ENCODE assay signal across 11 cellular contexts in genomic region chr15:78069630-78070029, GRCh38. TPM values are rescaled to one million over a fixed set of nuclear protein-coding genes. Genes with fewer than 3 reads are reported as not detected.
DNase-seq lines count a peak whose midpoint lies in the region; TF ChIP-seq lines count a peak whose summit lies in the region.
"Had no signal": no experiment of that assay in that cellular context is flagged by ENCODE, and none has a peak within 500 bp of the region (broad histone marks: within the 10 kb centered on the region; RNA-seq: fewer than 3 reads in every experiment).

No MANE protein-coding gene starts in this region.

- no peak overlapping the region for H2AK5ac ChIP-seq in H9 (ENCODE audit: insufficient read length, low read length)

- no peak overlapping the region for H3K18ac ChIP-seq in H9 (ENCODE audit: insufficient read length, low read depth, low read length)

- peaks cover 0 to 1% of the 10 kb centered on the region in 2 donors for H3K27me3 Mint-ChIP-seq in CD8-positive, alpha-beta memory T cell
- H3K27me3 Mint-ChIP-seq in H9 (ENCODE audit: low read depth): no peaks in the 10 kb centered on the region

- no peak overlapping the region for H3K4ac ChIP-seq in H9 (ENCODE audit: low read depth, low read length)

- no peak overlapping the region for H2BK5ac ChIP-seq in H9 (ENCODE audit: insufficient read length, low read length)

- H4K5ac ChIP-seq in H9 (ENCODE audit: insufficient read length, low read depth, low read length): no peak overlapping the region

- H3K23me2 ChIP-seq in H9 (ENCODE audit: insufficient read length, low read depth, low read length, poor library complexity, severe bottlenecking): no peaks in the 10 kb centered on the region

- no peak overlapping the region for H4K91ac ChIP-seq in H9 (ENCODE audit: insufficient read length, low read depth, low read length)

- H3K4me3 Mint-ChIP-seq in CD8-positive, alpha-beta memory T cell: peak overlapping the region in 4 of 7 donors; percentile 66 to 86 (median 84)
- no peak overlapping the region for H3K4me3 Mint-ChIP-seq in H9

- WGBS in sigmoid colon, 2 donors: 63 to 76% methylated on average over 1 of the region's 1 CpG
- whole genome bisulfite sequencing in H9 (ENCODE audit: extremely low coverage, insufficient read length, low lambda C conversion rate): no CpG with 5 or more reads among the region's 1 CpG

- no peaks in the 10 kb centered on the region for H3K9me3 ChIP-seq in CD8-positive, alpha-beta memory T cell (ENCODE audit: low read length)
- no peaks in the 10 kb centered on the region for H3K9me3 ChIP-seq in sigmoid colon
- no peaks in the 10 kb centered on the region for H3K9me3 ChIP-seq in H9 (ENCODE audit: control insufficient read depth, low read depth, low read length)

- intact Hi-C loops in sigmoid colon (cut with DNase I): no loop called here

- no peak for DNase-seq in CD8-positive, alpha-beta memory T cell
- DNase-seq in brain microvascular endothelial cell (no peak), sigmoid colon (no peak), anterior cingulate cortex (lab: John Stamatoyannopoulos, UW) (no peak), NCI-H510A (lab: John Stamatoyannopoulos, UW) (no peak), H9 (no peak)
- DNase-seq in stimulated activated naive CD4-positive, alpha-beta T cell treated with Interleukin-2 at 50 U/mL for 16 hours (lab: John Stamatoyannopoulos, UW): no peak
- DNase-seq: foreskin melanocyte, T-helper 9 cell had no signal

- no peaks in the 10 kb centered on the region for H3K36me3 ChIP-seq in CD8-positive, alpha-beta memory T cell (ENCODE audit: insufficient read depth, low read length)
- H3K36me3 ChIP-seq in KMS-11 (ENCODE audit: insufficient read depth): no peaks in the 10 kb centered on the region
- H3K36me3 ChIP-seq in brain microvascular endothelial cell (replicated peaks): no peaks in the 10 kb centered on the region
- H3K36me3 ChIP-seq in sigmoid colon: no peaks in the 10 kb centered on the region

- no peak overlapping the region for H2BK20ac ChIP-seq in H9 (ENCODE audit: low read depth, low read length, poor library complexity, severe bottlenecking)

- H4K20me1 ChIP-seq in KMS-11 (ENCODE audit: insufficient read depth) (no peaks in the 10 kb centered on the region), H9 (ENCODE audit: control insufficient read depth, insufficient read depth, insufficient read length) (no peaks in the 10 kb centered on the region)

- H2BK120ac ChIP-seq in H9 (ENCODE audit: low read depth, low read length, poor library complexity, severe bottlenecking): no peak overlapping the region

- no peak for TF ChIP-seq POLR2A in sigmoid colon (IDR thresholded peaks at IDR 0.05)

- H3K9me3 Mint-ChIP-seq in CD8-positive, alpha-beta memory T cell: no peaks in the 10 kb centered on the region
- H3K9me3 Mint-ChIP-seq in H9: no peaks in the 10 kb centered on the region

- H3K4me1 ChIP-seq in CD8-positive, alpha-beta memory T cell (ENCODE audit: insufficient read depth, low read length): peaks cover 89% of the 10 kb centered on the region
- H3K4me1 ChIP-seq in KMS-11 (ENCODE audit: low read depth, poor library complexity, severe bottlenecking): peaks cover 61% of the 10 kb centered on the region
- peaks cover 0 to 95% (median 86%) of the 10 kb centered on the region in 4 donors for H3K4me1 ChIP-seq in sigmoid colon
- H3K4me1 ChIP-seq in H9 (ENCODE audit: insufficient read depth, low read length): peaks cover 19% of the 10 kb centered on the region

- H3K36me3 Mint-ChIP-seq in CD8-positive, alpha-beta memory T cell: peaks cover 0 to 12% (median 4%) of the 10 kb centered on the region in 3 donors
- H3K36me3 Mint-ChIP-seq in H9 (ENCODE audit: insufficient read depth in 1 of 3, low read depth in 3 of 3): peaks cover 0 to 4% (median 0%) of the 10 kb centered on the region in 3 experiments; a peak in 2 of 7 replicates

- H3K27ac ChIP-seq in CD8-positive, alpha-beta memory T cell (ENCODE audit: low read depth, low read length): peak overlapping the region; percentile 49
- H3K27ac ChIP-seq in KMS-11 (no peak overlapping the region), brain microvascular endothelial cell (peak overlapping the region; percentile 90), sigmoid colon (peak overlapping the region; percentile 69 to 90 (median 77)), H9 (ENCODE audit: insufficient read length, low read depth, low read length) (no peak overlapping the region)

- H3K9ac ChIP-seq in KMS-11 (no peak overlapping the region), H9 (ENCODE audit: extremely low read depth, insufficient read length, low read length) (no peak overlapping the region)

- H3K4me1 Mint-ChIP-seq in CD8-positive, alpha-beta memory T cell: peaks cover 28 to 36% (median 34%) of the 10 kb centered on the region in 3 donors
- H3K4me1 Mint-ChIP-seq in H9: peaks cover 40 to 67% of the 10 kb centered on the region in 2 experiments

- H3K79me2 ChIP-seq in KMS-11 (ENCODE audit: insufficient read depth, low read depth) (peaks cover 24% of the 10 kb centered on the region; the same call in 1 of the 2 replicates), H9 (ENCODE audit: insufficient read depth, low read length) (no peaks in the 10 kb centered on the region; the same call in 1 of the 2 replicates)

- H3K4me3 ChIP-seq in CD8-positive, alpha-beta memory T cell (ENCODE audit: low read length): peak overlapping the region; percentile 56
- no peak overlapping the region for H3K4me3 ChIP-seq in KMS-11 (IDR thresholded peaks at IDR 0.05; ENCODE audit: insufficient read depth, low read depth, low read length)
- no peak overlapping the region for H3K4me3 ChIP-seq in brain microvascular endothelial cell (ENCODE audit: low read depth, low read length)
- no peak overlapping the region for H3K4me3 ChIP-seq in sigmoid colon

- H4K8ac ChIP-seq in H9 (replicated peaks; ENCODE audit: insufficient read length, low read depth, low read length): no peak overlapping the region

- no peak overlapping the region for H3K14ac ChIP-seq in H9 (ENCODE audit: insufficient read depth, low read length)

- peak overlapping the region in 1 of 8 donors; percentile 95 for H3K27ac Mint-ChIP-seq in CD8-positive, alpha-beta memory T cell
- peak overlapping the region in 1 of 3 experiments; percentile 57; a peak in 1 of 7 replicates for H3K27ac Mint-ChIP-seq in H9

- H3T11ph ChIP-seq in H9 (ENCODE audit: low read length): no peak overlapping the region

- no peak for TF ChIP-seq CTCF in KMS-11 (conservative IDR thresholded peaks at IDR 0.05; ENCODE audit: low read depth, low read length)
- no peak for TF ChIP-seq CTCF in brain microvascular endothelial cell (IDR thresholded peaks at IDR 0.05; ENCODE audit: low read depth, low read length, missing control alignments)
- no peak for TF ChIP-seq CTCF in sigmoid colon (IDR thresholded peaks at IDR 0.05)
- no peak for TF ChIP-seq CTCF in H9 (conservative IDR thresholded peaks at IDR 0.05)

- H2BK12ac ChIP-seq in H9 (ENCODE audit: insufficient read length, low read depth, low read length): no peak overlapping the region

- no peaks in the 10 kb centered on the region for H3K27me3 ChIP-seq in CD8-positive, alpha-beta memory T cell (ENCODE audit: insufficient read depth, low read length, poor library complexity, severe bottlenecking)
- no peaks in the 10 kb centered on the region for H3K27me3 ChIP-seq in KMS-11 (ENCODE audit: insufficient read depth, low read depth)
- H3K27me3 ChIP-seq in brain microvascular endothelial cell (replicated peaks): no peaks in the 10 kb centered on the region
- H3K27me3 ChIP-seq in sigmoid colon: no peaks in the 10 kb centered on the region
- H3K27me3 ChIP-seq in H9 (ENCODE audit: insufficient read depth, low read length): no peaks in the 10 kb centered on the region

- H2BK15ac ChIP-seq in H9 (ENCODE audit: low read depth, low read length): no peak overlapping the region

- no peak overlapping the region for H3K56ac ChIP-seq in H9 (ENCODE audit: insufficient read length, low read depth, low read length)

- in situ Hi-C loops in brain microvascular endothelial cell (cut with HindIII; ENCODE audit: low pct_ligation_motif_present, low sequenced_read_pairs): no loop called here

- no peak overlapping the region for H3K23ac ChIP-seq in H9 (ENCODE audit: insufficient read length, low read depth, low read length)

- CTCF ChIA-PET in CD8-positive, alpha-beta memory T cell (lab: Charles Lee): interaction anchor here (0.7 to 5.8 kb wide), 14 partner anchors 8 to 103 kb away, joined by 3 to 31 read pairs (median 4); no protein-coding TSS in a partner anchor

- TF ChIP-seq EP300 in sigmoid colon (IDR thresholded peaks at IDR 0.05): no peak

- H2AFZ ChIP-seq in KMS-11 (ENCODE audit: low read depth) (no peak overlapping the region), H9 (ENCODE audit: low read length) (no peak overlapping the region)

- peaks cover 2% of the 10 kb centered on the region for H3K79me1 ChIP-seq in H9 (ENCODE audit: insufficient read depth, low read depth, low read length, poor library complexity, severe bottlenecking)

- H3K4me2 ChIP-seq in KMS-11 (peak overlapping the region; percentile 54; the same call in 1 of the 2 replicates), H9 (ENCODE audit: insufficient read depth, insufficient read length, low read length) (no peak overlapping the region)

- POLR2A ChIA-PET in CD8-positive, alpha-beta memory T cell (lab: Charles Lee): interaction anchor here (0.5 to 3.0 kb wide), 7 partner anchors 8 to 1021 kb away, joined by 3 to 16 read pairs (median 7); partner anchors contain the start of gene TBC1D2B

RNA-seq across cellular contexts. Expression of gene TBC1D2B, which starts 7.9 kb away (rescaled TPM):
- total RNA-seq in CD8-positive, alpha-beta memory T cell: 10 to 100 TPM; 40.1 to 41.1 TPM
- 26.4 TPM for polyA plus RNA-seq in CD8-positive, alpha-beta memory T cell
- total RNA-seq in sigmoid colon (10 to 100 TPM; 25.3 to 47.1 (median 37.6) TPM), H9 (2021) (16.0 and 17.6 TPM in 2 replicates)
- polyA plus RNA-seq in sigmoid colon: 10 to 100 TPM in 2 of 3 donors, 1 to 10 TPM in 1; 7.6 to 30.3 (median 13.2) TPM

RNA-seq across cellular contexts. Expression of gene SH2D7, which starts 22.7 kb away (rescaled TPM):
- not detected for total RNA-seq in CD8-positive, alpha-beta memory T cell
- polyA plus RNA-seq in CD8-positive, alpha-beta memory T cell: not detected
- total RNA-seq in sigmoid colon: not detected
- 1 to 10 TPM in 2 of 3 donors, under 1 TPM in 1; 0.69 to 3.0 (median 2.5) TPM for polyA plus RNA-seq in sigmoid colon
- total RNA-seq in H9 (2021): not detected in 2 replicates
- total RNA-seq: aorta had no signal

Comparison
In these comparisons a context has a peak if more than half of its experiments do, and no peak if none do; other contexts are left out.
1. H3K27ac ChIP-seq: peak in CD8-positive, alpha-beta memory T cell (single experiment), brain microvascular endothelial cell (single experiment) and sigmoid colon (4 of 4); none in KMS-11 (single experiment) and H9 (single experiment).
2. H3K4me3 Mint-ChIP-seq: peak in CD8-positive, alpha-beta memory T cell (4 of 7); none in H9 (0 of 2).